Comparison of ENCODE assay signal across 25 cellular contexts in genomic region chr5:1651971-1652872, GRCh38.
A peak's percentile ranks its signal among the peaks of the same experiment; 100 is the strongest.
DNase-seq lines count a peak whose midpoint lies in the region; ATAC-seq and TF ChIP-seq lines count a peak whose summit lies in the region.
"Had no signal": no experiment of that assay in that cellular context is flagged by ENCODE, and none has a peak within 500 bp of the region (broad histone marks: within the 10 kb centered on the region; RNA-seq: fewer than 3 reads in every experiment).

No MANE protein-coding gene starts in this region.

- peaks cover 2% of the 10 kb centered on the region for H3K4me1 ChIP-seq in right cardiac atrium (ENCODE audit: control insufficient read depth, insufficient read depth, low read length)
- H3K4me1 ChIP-seq: pancreas had no signal

- no peaks in the 10 kb centered on the region for H3K36me3 Mint-ChIP-seq in T-helper 17 cell (ENCODE audit: low read depth)
- H3K36me3 Mint-ChIP-seq in type B pancreatic cell = no peaks in the 10 kb centered on the region

- H3K27ac ChIP-seq in right cardiac atrium (ENCODE audit: low read length) = no peak overlapping the region
- H3K27ac ChIP-seq: body of pancreas, epithelial cell of prostate, pancreas, PC-9, right atrium auricular region, suprapubic skin, WERI-Rb-1 had no signal

- H3K9me3 Mint-ChIP-seq in type B pancreatic cell = no peaks in the 10 kb centered on the region
- H3K9me3 Mint-ChIP-seq: HFFc6, nephron had no signal

- no peaks in the 10 kb centered on the region for H3K9me3 ChIP-seq in right cardiac atrium (ENCODE audit: control insufficient read depth, low read length)
- no peaks in the 10 kb centered on the region for H3K9me3 ChIP-seq in T-helper 17 cell (ENCODE audit: control insufficient read depth, low read length, poor library complexity, severe bottlenecking)
- H3K9me3 ChIP-seq: body of pancreas, pancreas, right atrium auricular region, suprapubic skin had no signal

- peak overlapping the region; percentile 33 for H3K4me3 Mint-ChIP-seq in T-helper 17 cell
- no peak overlapping the region for H3K4me3 Mint-ChIP-seq in type B pancreatic cell
- H3K4me3 Mint-ChIP-seq: HFFc6, nephron had no signal

- intact Hi-C loops in cardiac septum (cut with DNase I) = no loop called here
- intact Hi-C loops in right cardiac atrium (cut with DNase I) = loop anchor here in 1 of 4 donors (10.0 kb wide), 1 partner anchor 487 kb away; no protein-coding TSS in a partner anchor
- intact Hi-C loops in sciatic nerve (cut with DNase I) = no loop called here

- ATAC-seq in right cardiac atrium = no peak
- no peak for ATAC-seq in T-helper 17 cell
- no peak for ATAC-seq in left lobe of liver
- no peak for ATAC-seq in sciatic nerve
- ATAC-seq in HG03571 (IDR thresholded peaks at IDR 0.05; ENCODE audit: unreplicated experiment) = no peak
- ATAC-seq: body of pancreas, pancreas had no signal

- 43% methylated on average over 13 of the region's 13 CpGs for WGBS in right cardiac atrium

- no peak overlapping the region for H3K4me3 ChIP-seq in right cardiac atrium (ENCODE audit: low read length)
- H3K4me3 ChIP-seq: body of pancreas, pancreas, PC-9, right atrium auricular region, suprapubic skin had no signal

- peak; percentile 47 for DNase-seq in cardiac septum (ENCODE audit: low spot score)
- no peak for DNase-seq in right cardiac atrium
- DNase-seq in T-helper 17 cell = no peak
- peak; percentile 38 for DNase-seq in left lobe of liver (ENCODE audit: low spot score)
- peak; percentile 53 for DNase-seq in type B pancreatic cell (ENCODE audit: extremely low spot score, unreplicated experiment)
- DNase-seq in sciatic nerve (ENCODE audit: low spot score) = no peak
- no peak for DNase-seq in activated effector memory CD4-positive, alpha-beta T cell treated with Interleukin-2 at 50 U/mL for 16 hours
- DNase-seq: ACHN; body of pancreas; effector CD4-positive, alpha-beta T cell; HFFc6; NCI-H1092; NCI-H187; NK-92 treated with Interleukin-12 subunit alpha and Interleukin-12 subunit beta, amount 100 ng/mL, for 24 hours; PC-9; SHP77; stimulated activated CD4-positive, alpha-beta T cell treated with anti-CD3 and anti-CD28 coated beads, Interleukin-2, amount 100 ng/mL, for 48 hours; T1000 had no signal

- H3K27me3 ChIP-seq in right cardiac atrium (ENCODE audit: control insufficient read depth, insufficient read depth) = no peaks in the 10 kb centered on the region
- H3K27me3 ChIP-seq: body of pancreas had no signal

- H3K4me1 Mint-ChIP-seq in T-helper 17 cell = peaks cover 8% of the 10 kb centered on the region
- peaks cover 6% of the 10 kb centered on the region for H3K4me1 Mint-ChIP-seq in type B pancreatic cell (ENCODE audit: unreplicated experiment)
- H3K4me1 Mint-ChIP-seq: nephron had no signal

- peaks cover 65% of the 10 kb centered on the region for H3K27me3 Mint-ChIP-seq in T-helper 17 cell
- peaks cover 52% of the 10 kb centered on the region for H3K27me3 Mint-ChIP-seq in type B pancreatic cell

- TF ChIP-seq CTCF in type B pancreatic cell (conservative IDR thresholded peaks at IDR 0.05) = no peak

- H3K27ac Mint-ChIP-seq in T-helper 17 cell (no peak overlapping the region), type B pancreatic cell (no peak overlapping the region)
- H3K27ac Mint-ChIP-seq: HFFc6, nephron had no signal

Comparison
In these comparisons a context has a peak if more than half of its experiments do, and no peak if none do; other contexts are left out.
1. DNase-seq: peak in cardiac septum (single experiment), left lobe of liver (single experiment) and type B pancreatic cell (single experiment); none in right cardiac atrium (0 of 3), T-helper 17 cell (0 of 3), sciatic nerve (single experiment) and activated effector memory CD4-positive, alpha-beta T cell treated with Interleukin-2 at 50 U/mL for 16 hours (single experiment).